20 cellular contexts compared by ENCODE assay signal in the genomic region with DNA sequence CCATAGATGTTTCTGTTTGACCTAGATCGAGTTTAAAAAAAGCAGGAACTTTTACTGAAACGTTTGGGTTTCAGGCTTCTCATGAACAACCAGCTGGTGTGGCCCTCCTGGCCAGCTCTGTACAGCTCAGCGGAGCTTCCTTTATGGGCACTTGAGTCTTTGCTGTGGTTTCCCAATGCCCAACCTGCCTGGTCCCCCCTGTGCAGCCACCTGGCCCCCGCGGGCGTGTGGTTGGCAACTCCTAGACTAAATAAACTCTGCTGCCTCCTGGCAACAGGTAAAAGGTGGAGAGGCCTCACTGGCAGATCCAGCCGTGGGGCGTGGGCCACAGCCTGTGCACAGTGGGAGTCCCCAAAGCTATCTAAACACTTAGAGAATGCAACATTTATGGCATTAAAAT. TPM values are rescaled to one million over a fixed set of nuclear protein-coding genes. Genes with fewer than 3 reads are reported as not detected.
DNase-seq lines count a peak whose midpoint lies in the region; ATAC-seq and TF ChIP-seq lines count a peak whose summit lies in the region.
"Had no signal": no experiment of that assay in that cellular context is flagged by ENCODE, and none has a peak within 500 bp of the region (broad histone marks: within the 10 kb centered on the region; RNA-seq: fewer than 3 reads in every experiment).

No MANE protein-coding gene starts in this region.

- H3K4me3 ChIP-seq in BLaER1 = no peak overlapping the region
- no peak overlapping the region for H3K4me3 ChIP-seq in mucosa of descending colon
- H3K4me3 ChIP-seq in mammary epithelial cell (replicated peaks in 1 of 3; ENCODE audit: insufficient read depth in 1 of 3, low read depth in 2 of 3, low read length in 3 of 3) = no peak overlapping the region
- H3K4me3 ChIP-seq: adrenal gland, GM23248, SK-N-MC had no signal

- no TSS peak for BruUV-seq in mammary epithelial cell (replicated peaks; lab: Mats Ljungman, UMichigan)

- 39% methylated on average over 6 of the region's 8 CpGs for WGBS in mammary epithelial cell (ENCODE audit: low coverage, missing lambda C conversion rate)

- H3K27ac ChIP-seq in BLaER1 (peak overlapping the region; percentile 55; the same call in 1 of the 2 replicates), mammary epithelial cell (ENCODE audit: insufficient read depth, low read depth, low read length) (no peak overlapping the region)
- H3K27ac ChIP-seq: adrenal gland, GM23248, SK-N-MC had no signal

- no peaks in the 10 kb centered on the region for H3K36me3 ChIP-seq in BLaER1
- H3K36me3 ChIP-seq in mucosa of descending colon (ENCODE audit: low read depth) = no peaks in the 10 kb centered on the region
- no peaks in the 10 kb centered on the region for H3K36me3 ChIP-seq in mammary epithelial cell (ENCODE audit: insufficient read depth, low read length)
- H3K36me3 ChIP-seq: adrenal gland had no signal

- dilution Hi-C loops in mammary epithelial cell (cut with HindIII; ENCODE audit: low sequenced_read_pairs) = no loop called here

- H4K20me1 ChIP-seq in BLaER1 = no peaks in the 10 kb centered on the region
- H4K20me1 ChIP-seq in mammary epithelial cell (ENCODE audit: insufficient read depth, low read length) = no peaks in the 10 kb centered on the region

- peaks cover 8% of the 10 kb centered on the region for H3K9me3 ChIP-seq in BLaER1
- no peaks in the 10 kb centered on the region for H3K9me3 ChIP-seq in mucosa of descending colon
- peaks cover 13% of the 10 kb centered on the region for H3K9me3 ChIP-seq in mammary epithelial cell (replicated peaks; ENCODE audit: insufficient read depth, low read length)
- H3K9me3 ChIP-seq: adrenal gland had no signal

- CTCF ChIA-PET in mammary epithelial cell (lab: Charles Lee; ENCODE audit: low non-redundant PET) = no interaction called here

- in situ Hi-C loops in mammary epithelial cell (cut with MboI; ENCODE audit: low sequenced_read_pairs in 2 of 2) = no loop called here

- peak overlapping the region; percentile 67 for H3K4me2 ChIP-seq in BLaER1
- no peak overlapping the region for H3K4me2 ChIP-seq in mammary epithelial cell (ENCODE audit: insufficient read depth, low read depth, low read length)

- H2AFZ ChIP-seq in mammary epithelial cell (ENCODE audit: low read depth, low read length) = no peak overlapping the region
- H2AFZ ChIP-seq: GM23248 had no signal

- H3K27me3 ChIP-seq in BLaER1 (no peaks in the 10 kb centered on the region), mammary epithelial cell (ENCODE audit: insufficient read depth, low read length) (no peaks in the 10 kb centered on the region)
- H3K27me3 ChIP-seq: adrenal gland had no signal

- H3K9ac ChIP-seq in BLaER1 = no peak overlapping the region
- H3K9ac ChIP-seq in mammary epithelial cell (ENCODE audit: insufficient read depth, low read length) = no peak overlapping the region
- H3K9ac ChIP-seq: GM23248 had no signal

- no peak for TF ChIP-seq CTCF in mucosa of descending colon (IDR thresholded peaks at IDR 0.05)
- no peak for TF ChIP-seq CTCF in mammary epithelial cell (conservative IDR thresholded peaks at IDR 0.05 in 1 of 2, IDR thresholded peaks at IDR 0.05 in 1 of 2; ENCODE audit: extremely low read depth in 1 of 2, insufficient read depth in 1 of 2, low read depth in 1 of 2, low read length in 2 of 2)

- DNase-seq in DMS53 treated with DMSO at 0.1 percent for 48 hours (lab: John Stamatoyannopoulos, UW; ENCODE audit: unreplicated experiment) = peak; percentile 5
- peak; percentile 8 for DNase-seq in NCI-H748 treated with DMSO at 0.1 percent for 48 hours (lab: John Stamatoyannopoulos, UW)
- no peak for DNase-seq in mucosa of descending colon
- no peak for DNase-seq in mammary epithelial cell
- no peak for DNase-seq in NCI-H146 (lab: John Stamatoyannopoulos, UW)
- DNase-seq: adrenal gland; AML-193; effector CD4-positive, alpha-beta T cell; GM23248; NCI-H1436; PC-3; substantia nigra; T1000 had no signal

- ATAC-seq in mucosa of descending colon (peak; percentile 51), GM18909 (IDR thresholded peaks at IDR 0.05; ENCODE audit: poor library complexity, unreplicated experiment) (no peak), GM21360 (IDR thresholded peaks at IDR 0.05; ENCODE audit: unreplicated experiment) (no peak)
- ATAC-seq: activated CD4-positive, CD25-positive, alpha-beta regulatory T cell treated with anti-CD3 and anti-CD28 coated beads, Interleukin-2, amount 50 U/mL, for 24 hours; esophagus mucosa; PC-3 had no signal

- no peaks in the 10 kb centered on the region for H3K79me2 ChIP-seq in mammary epithelial cell (ENCODE audit: insufficient read depth, low read length)

- H3K4me1 ChIP-seq in BLaER1 (peaks cover 49% of the 10 kb centered on the region), mucosa of descending colon (ENCODE audit: low read depth) (no peaks in the 10 kb centered on the region), mammary epithelial cell (ENCODE audit: insufficient read depth, low read length) (no peaks in the 10 kb centered on the region)
- H3K4me1 ChIP-seq: adrenal gland had no signal

- intact Hi-C loops in mucosa of descending colon (cut with DNase I, micrococcal nuclease) (no loop called here), mammary epithelial cell (cut with micrococcal nuclease) (no loop called here)

RNA-seq across cellular contexts. Expression of gene ADGRD1, which starts 38.7 kb away (rescaled TPM):
- total RNA-seq in mucosa of descending colon = 10 to 100 TPM in 2 of 3 donors, 1 to 10 TPM in 1; 2.6 to 18.4 (median 12.9) TPM
- total RNA-seq in mammary epithelial cell = not detected
- not detected for polyA plus RNA-seq in mammary epithelial cell
- polyA minus RNA-seq in mammary epithelial cell = not detected
- total RNA-seq: LHCN-M2 had no signal

Comparison
In these comparisons a context has a peak if more than half of its experiments do, and no peak if none do; other contexts are left out.
1. DNase-seq: peak in DMS53 treated with DMSO at 0.1 percent for 48 hours (single experiment) and NCI-H748 treated with DMSO at 0.1 percent for 48 hours (single experiment); none in mucosa of descending colon (0 of 3), mammary epithelial cell (single experiment) and NCI-H146 (single experiment).